8 cellular contexts compared by ENCODE assay signal in the genomic region with DNA sequence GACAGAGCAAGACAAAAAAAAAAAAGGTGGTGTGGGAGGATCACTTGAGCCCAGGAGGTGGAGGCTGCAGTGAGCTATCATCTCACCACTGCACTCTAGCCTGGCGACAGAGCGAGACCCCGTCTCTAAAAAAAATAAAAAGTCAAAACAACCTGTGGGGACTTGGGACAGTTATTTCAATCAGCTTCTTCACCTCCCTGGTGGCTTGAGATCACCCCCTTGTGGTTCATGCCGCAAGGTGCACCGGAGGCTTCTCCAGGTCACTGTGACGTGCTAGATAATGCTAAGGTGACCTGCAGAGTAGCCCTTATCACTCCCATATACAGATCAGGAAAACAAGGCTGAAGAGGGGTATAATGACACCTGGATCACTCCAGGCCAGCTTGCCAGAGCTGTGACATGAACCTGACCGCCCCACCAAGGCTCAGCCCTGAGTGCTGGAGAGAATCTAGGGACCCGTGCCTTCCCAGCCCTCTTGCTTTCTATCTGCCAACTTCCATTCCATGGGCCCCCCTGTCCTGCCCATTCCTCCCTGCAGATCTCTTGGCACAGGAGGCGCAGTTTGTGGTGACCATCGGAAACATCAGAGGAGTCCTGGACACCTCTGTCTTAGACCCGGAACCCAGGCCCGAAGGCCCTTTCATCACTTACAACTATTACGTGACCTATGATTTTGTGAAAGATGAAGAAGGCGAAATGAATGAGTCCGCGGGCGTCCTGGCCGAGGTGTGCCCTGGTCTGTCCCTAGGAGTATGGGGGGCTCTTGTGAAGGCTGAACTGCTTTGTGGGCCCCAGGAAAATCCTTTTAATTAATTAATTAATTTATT. TPM values are rescaled to one million over a fixed set of nuclear protein-coding genes. Genes with fewer than 3 reads are reported as not detected.
DNase-seq lines count a peak whose midpoint lies in the region; ATAC-seq and TF ChIP-seq lines count a peak whose summit lies in the region.

No MANE protein-coding gene starts in this region.

- H2AFZ ChIP-seq in OCI-LY1 (ENCODE audit: low read length) = no peak overlapping the region

- H3K79me2 ChIP-seq in OCI-LY1 (ENCODE audit: insufficient read depth, low read length) = no peaks in the 10 kb centered on the region

- H3K36me3 ChIP-seq in HEK293 (ENCODE audit: control insufficient read depth in 2 of 2, insufficient read depth in 1 of 2, low read length in 2 of 2) (no peaks in the 10 kb centered on the region), OCI-LY1 (ENCODE audit: insufficient read depth, low read length) (peaks cover 5% of the 10 kb centered on the region; the same call in 1 of the 2 replicates)

- H3F3A ChIP-seq in OCI-LY1 (ENCODE audit: insufficient read depth, low read length) = no peaks in the 10 kb centered on the region

- peak; percentile 62 for TF ChIP-seq CTCF in HEK293 (tag by site-specific recombination; IDR thresholded peaks at IDR 0.05)
- peak; percentile 96 for TF ChIP-seq CTCF in OCI-LY1 (IDR thresholded peaks at IDR 0.05; ENCODE audit: low read length)
- TF ChIP-seq CTCF in fibroblast of the aortic adventitia (IDR thresholded peaks at IDR 0.05; ENCODE audit: insufficient read depth, low read length) = peak; percentile 90

- no peak overlapping the region for H3K9ac ChIP-seq in OCI-LY1 (ENCODE audit: low read length)

- no peaks in the 10 kb centered on the region for H3K9me3 ChIP-seq in HEK293 (ENCODE audit: control insufficient read depth, insufficient read depth, low read depth, low read length)
- H3K9me3 ChIP-seq in OCI-LY1 (ENCODE audit: low read length) = peaks cover 16% of the 10 kb centered on the region; the same call in 1 of the 2 replicates

- ATAC-seq in GM19463 (IDR thresholded peaks at IDR 0.05; ENCODE audit: unreplicated experiment) (no peak), HG03108 (IDR thresholded peaks at IDR 0.05; ENCODE audit: unreplicated experiment) (no peak)

- DNase-seq in COLO668 (lab: John Stamatoyannopoulos, UW; ENCODE audit: unreplicated experiment) (peak; percentile 68), fibroblast of the aortic adventitia (ENCODE audit: low read depth) (peak; percentile 66), posterior vena cava (ENCODE audit: low spot score) (peak; percentile 15)
- DNase-seq in activated T-cell treated with anti-CD3 and anti-CD28 coated beads, Interleukin-2, amount 50 U/mL, for 1 hour = peak; percentile 68

- H3K27me3 ChIP-seq in OCI-LY1 (ENCODE audit: insufficient read depth, low read length) = no peaks in the 10 kb centered on the region; the same call in 1 of the 2 replicates

- CTCF ChIA-PET in HEK293 (lab: Yijun Ruan, JAX) = interaction anchor here (0.6 to 3.2 kb wide), 30 partner anchors 8 to 1590 kb away, joined by 3 to 12 read pairs (median 4); partner anchors contain the start of genes DIABLO and LRRC43

- intact Hi-C loops in posterior vena cava (cut with DNase I) = no loop called here

- no peaks in the 10 kb centered on the region for H3K9me2 ChIP-seq in OCI-LY1 (ENCODE audit: low read depth, low read length)

- POLR2A ChIA-PET in HEK293 (lab: Yijun Ruan, JAX) = no interaction called here

- no peaks in the 10 kb centered on the region for H4K20me1 ChIP-seq in OCI-LY1 (ENCODE audit: insufficient read depth, low read length)

- H3K4me3 ChIP-seq in HEK293 (ENCODE audit: low read depth, low read length) (no peak overlapping the region), OCI-LY1 (ENCODE audit: low read depth, low read length, poor library complexity, severe bottlenecking) (no peak overlapping the region), fibroblast of the aortic adventitia (ENCODE audit: low read depth, low read length) (no peak overlapping the region)

- H3K4me1 ChIP-seq in HEK293 (ENCODE audit: control insufficient read depth, insufficient read depth, low read length) (no peaks in the 10 kb centered on the region), OCI-LY1 (ENCODE audit: insufficient read depth, low read length, severe bottlenecking) (no peaks in the 10 kb centered on the region)

- H3K27ac ChIP-seq in HEK293 (ENCODE audit: extremely low read depth, low read depth, low read length) (no peak overlapping the region), OCI-LY1 (ENCODE audit: low read depth, low read length, poor library complexity, severe bottlenecking) (no peak overlapping the region)

- H3K4me2 ChIP-seq in OCI-LY1 (ENCODE audit: low read length) = no peak overlapping the region

TF ChIP-seq in HEK293, 187 proteins besides CTCF, POLR2A, EP300 and RAD21:
- TF ChIP-seq SCRT1 (tag by site-specific recombination; IDR thresholded peaks at IDR 0.05; ENCODE audit: borderline replicate concordance) (peak; percentile 67), ZNF366 (tag by site-specific recombination; conservative IDR thresholded peaks at IDR 0.05) (no peak), ZNF654 (tag by site-specific recombination; IDR thresholded peaks at IDR 0.05; ENCODE audit: low read depth) (peak; percentile 78), SCRT2 (tag by site-specific recombination; IDR thresholded peaks at IDR 0.05) (peak; percentile 73)

RNA-seq across cellular contexts. Expression of gene LRRC43, which starts 8.1 kb away (rescaled TPM):
- total RNA-seq in fibroblast of the aortic adventitia (ENCODE audit: low replicate concordance) (0.74 and 3.5 TPM in 2 replicates), posterior vena cava (under 1 TPM in 1 of 2 donors, not detected in 1; 0.60 TPM)

RNA-seq across cellular contexts. Expression of gene B3GNT4, which starts 12.5 kb away (rescaled TPM):
- total RNA-seq in fibroblast of the aortic adventitia (ENCODE audit: low replicate concordance) (not detected in 2 replicates), posterior vena cava (under 1 TPM in 1 of 2 donors, not detected in 1; 0.10 TPM)

RNA-seq across cellular contexts. Expression of gene IL31, which starts 17.0 kb away (rescaled TPM):
- total RNA-seq in fibroblast of the aortic adventitia (ENCODE audit: low replicate concordance) (not detected in 2 replicates), posterior vena cava (not detected)

RNA-seq across cellular contexts. Expression of gene DIABLO, which starts 34.8 kb away (rescaled TPM):
- total RNA-seq in fibroblast of the aortic adventitia (ENCODE audit: low replicate concordance) (50.0 and 58.9 TPM in 2 replicates), posterior vena cava (10 to 100 TPM; 26.2 to 27.0 TPM)

Comparison
In these comparisons a context has a peak if more than half of its experiments do, and no peak if none do; other contexts are left out.
1. DNase-seq: peak in every context shown above with its lines; median percentile 68 in COLO668; 68 in activated T-cell treated with anti-CD3 and anti-CD28 coated beads, Interleukin-2, amount 50 U/mL, for 1 hour; 66 in fibroblast of the aortic adventitia; 15 in posterior vena cava.